ENCODE assay signal across 9 cellular contexts in genomic region chr1:93758842-93759515, GRCh38.
A peak's percentile ranks its signal among the peaks of the same experiment; 100 is the strongest.
DNase-seq lines count a peak whose midpoint lies in the region; ATAC-seq and TF ChIP-seq lines count a peak whose summit lies in the region.
"Had no signal": no experiment of that assay in that cellular context is flagged by ENCODE, and none has a peak within 500 bp of the region (broad histone marks: within the 10 kb centered on the region; RNA-seq: fewer than 3 reads in every experiment).

No MANE protein-coding gene starts in this region.

- DNase-seq in CD1c-positive myeloid dendritic cell (ENCODE audit: extremely low spot score) (peak; percentile 65), NB4 (ENCODE audit: low read depth) (peak; percentile 81), adrenal gland (peak in 5 of 7 donors; percentile 23 to 33 (median 32)), right lobe of liver (peak; percentile 67 to 72 (median 70)), prostate gland (ENCODE audit: low spot score) (no peak), NCI-H187 treated with DMSO at 0.1 percent for 48 hours (lab: John Stamatoyannopoulos, UW) (no peak), transverse colon (no peak), RKO (ENCODE audit: low spot score) (no peak)

- H3K9me3 ChIP-seq in adrenal gland (replicated peaks in 1 of 3) (no peaks in the 10 kb centered on the region), right lobe of liver (no peaks in the 10 kb centered on the region), prostate gland (no peaks in the 10 kb centered on the region), transverse colon (no peaks in the 10 kb centered on the region)

- 58 to 69% (median 65%) methylated on average over 7 of the region's 7 CpGs for WGBS in adrenal gland, 4 donors
- 9% methylated on average over 7 of the region's 7 CpGs for WGBS in right lobe of liver (ENCODE audit: insufficient coverage, low coverage, low lambda C conversion rate, missing lambda C conversion rate)
- 71% methylated on average over 7 of the region's 7 CpGs for WGBS in prostate gland
- 66 to 80% methylated on average over 4 to 7 of the region's 7 CpGs for WGBS in transverse colon (ENCODE audit: low coverage in 1 of 2), 2 donors

- H3K36me3 ChIP-seq in adrenal gland (replicated peaks in 1 of 2) (no peaks in the 10 kb centered on the region), right lobe of liver (no peaks in the 10 kb centered on the region), prostate gland (no peaks in the 10 kb centered on the region), transverse colon (no peaks in the 10 kb centered on the region)

- intact Hi-C loops in adrenal gland (cut with DNase I) = no loop called here
- intact Hi-C loops in right lobe of liver (cut with DNase I) = no loop called here
- intact Hi-C loops in prostate gland (cut with DNase I) = no loop called here
- intact Hi-C loops in transverse colon (cut with DNase I; ENCODE audit: low total_unique reads) = no loop called here

- H3K27ac ChIP-seq in adrenal gland = peak overlapping the region in 2 of 5 donors; percentile 48 to 63
- H3K27ac ChIP-seq in right lobe of liver = peak overlapping the region; percentile 23 to 65 (median 49)
- no peak overlapping the region for H3K27ac ChIP-seq in prostate gland
- no peak overlapping the region for H3K27ac ChIP-seq in transverse colon
- H3K27ac ChIP-seq: skin epidermis had no signal

- in situ Hi-C loops in transverse colon (cut with MboI; ENCODE audit: low pct_ligation_motif_present in 1 of 4, low pct_unique_long_range_greater_than_20kb in 1 of 4, low sequenced_read_pairs in 3 of 4) = no loop called here

- no peak for TF ChIP-seq EP300 in transverse colon (IDR thresholded peaks at IDR 0.05; ENCODE audit: low read depth)

- H3K4me3 ChIP-seq in NB4 (ENCODE audit: low read depth, low read length) (no peak overlapping the region), adrenal gland (no peak overlapping the region), right lobe of liver (no peak overlapping the region), prostate gland (no peak overlapping the region), transverse colon (no peak overlapping the region)
- H3K4me3 ChIP-seq: skin epidermis had no signal

- TF ChIP-seq CTCF in NB4 (IDR thresholded peaks at IDR 0.05; ENCODE audit: low read depth, low read length) (no peak), adrenal gland (IDR thresholded peaks at IDR 0.05) (peak in 1 of 6 experiments; percentile 9), right lobe of liver (IDR thresholded peaks at IDR 0.05) (peak in 1 of 4 donors; percentile 29), prostate gland (IDR thresholded peaks at IDR 0.05) (no peak), transverse colon (IDR thresholded peaks at IDR 0.05) (no peak)

- TF ChIP-seq POLR2A in NB4 (IDR thresholded peaks at IDR 0.05; ENCODE audit: extremely low read depth, insufficient read length) (no peak), adrenal gland (IDR thresholded peaks at IDR 0.05) (no peak), right lobe of liver (IDR thresholded peaks at IDR 0.05) (peak; percentile 67), prostate gland (IDR thresholded peaks at IDR 0.05) (no peak), transverse colon (IDR thresholded peaks at IDR 0.05) (no peak)

- peak; percentile 88 to 92 (median 90) for ATAC-seq in right lobe of liver

- no peaks in the 10 kb centered on the region for H3K27me3 ChIP-seq in adrenal gland
- no peaks in the 10 kb centered on the region for H3K27me3 ChIP-seq in right lobe of liver
- no peaks in the 10 kb centered on the region for H3K27me3 ChIP-seq in prostate gland (replicated peaks; ENCODE audit: insufficient read depth)
- H3K27me3 ChIP-seq in transverse colon = no peaks in the 10 kb centered on the region

- H3K4me1 ChIP-seq in adrenal gland (replicated peaks in 1 of 2) = peaks cover 0 to 10% of the 10 kb centered on the region in 2 donors
- peaks cover 0 to 29% (median 8%) of the 10 kb centered on the region in 4 donors for H3K4me1 ChIP-seq in right lobe of liver
- no peaks in the 10 kb centered on the region for H3K4me1 ChIP-seq in prostate gland (replicated peaks)
- no peaks in the 10 kb centered on the region for H3K4me1 ChIP-seq in transverse colon

Comparison
In these comparisons a context has a peak if more than half of its experiments do, and no peak if none do; other contexts are left out.
1. DNase-seq: peak in CD1c-positive myeloid dendritic cell (single experiment), NB4 (single experiment), adrenal gland (5 of 7) and right lobe of liver (3 of 3); none in prostate gland (single experiment), NCI-H187 treated with DMSO at 0.1 percent for 48 hours (single experiment), transverse colon (single experiment) and RKO (single experiment).
2. H3K27ac ChIP-seq: peak in right lobe of liver (3 of 3); none in prostate gland (0 of 2) and transverse colon (0 of 4).